Comparison of ENCODE assay signal across 13 cellular contexts in the genomic region with DNA sequence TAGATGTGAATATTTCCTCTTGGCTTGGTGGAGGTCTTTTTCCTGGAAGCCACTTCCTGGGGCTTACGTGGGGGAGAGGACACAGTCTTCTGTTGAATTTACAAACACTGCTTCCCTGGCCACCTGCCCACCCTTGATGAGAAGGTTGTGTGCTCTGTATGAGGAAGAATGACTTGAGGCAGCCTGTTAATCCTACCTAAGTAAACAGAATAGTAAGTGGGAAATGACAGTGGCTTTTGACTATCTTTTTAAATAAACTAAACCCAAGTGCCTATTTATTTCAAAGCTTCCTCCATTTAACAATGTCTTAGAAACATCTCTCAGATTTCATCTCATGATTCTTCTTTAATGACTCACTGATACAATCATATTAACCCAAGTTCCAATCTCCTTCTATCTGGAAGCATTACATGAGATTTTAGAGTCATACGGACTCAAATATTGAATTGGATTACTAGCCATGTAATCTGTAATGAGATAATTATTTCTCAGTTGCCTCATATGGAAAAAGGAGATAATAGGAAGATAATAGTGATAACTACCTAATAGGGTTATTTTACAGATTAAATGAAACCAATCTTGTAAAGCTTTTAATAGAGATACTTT.
DNase-seq lines count a peak whose midpoint lies in the region; ATAC-seq and TF ChIP-seq lines count a peak whose summit lies in the region.
"Had no signal": no experiment of that assay in that cellular context is flagged by ENCODE, and none has a peak within 500 bp of the region (broad histone marks: within the 10 kb centered on the region; RNA-seq: fewer than 3 reads in every experiment).

No MANE protein-coding gene starts in this region.

- H3K27me3 Mint-ChIP-seq in mesothelial cell of epicardium (ENCODE audit: low read depth) = no peaks in the 10 kb centered on the region
- H3K27me3 Mint-ChIP-seq in activated CD8-positive, alpha-beta T cell treated with anti-CD3 and anti-CD28 coated beads for 36 hours = peaks cover 8% of the 10 kb centered on the region

- in situ Hi-C loops in ACHN (cut with HindIII; ENCODE audit: low pct_ligation_motif_present, low pct_unique_long_range_greater_than_20kb, low sequenced_read_pairs) = no loop called here

- DNase-seq in AG09319 (ENCODE audit: extremely low read depth, low read depth) (peak; percentile 69), NCI-H1092 treated with DMSO at 0.1 percent for 48 hours (lab: John Stamatoyannopoulos, UW) (peak; percentile 67), choroid plexus epithelial cell (ENCODE audit: low read depth) (peak; percentile 79), mesothelial cell of epicardium (ENCODE audit: low spot score in 2 of 2, unreplicated experiment in 2 of 2) (no peak), ACHN (no peak)
- no peak for DNase-seq in activated CD8-positive, alpha-beta T cell treated with anti-CD3 and anti-CD28 coated beads for 36 hours
- DNase-seq: C1 segment of cervical spinal cord; GOT3; NCI-H226; stimulated activated naive CD4-positive, alpha-beta T cell treated with Interleukin-2 at 50 U/mL for 16 hours; T-helper 2 cell had no signal

- H3K9me3 Mint-ChIP-seq in mesothelial cell of epicardium = no peaks in the 10 kb centered on the region
- no peaks in the 10 kb centered on the region for H3K9me3 Mint-ChIP-seq in activated CD8-positive, alpha-beta T cell treated with anti-CD3 and anti-CD28 coated beads for 36 hours

- no peak overlapping the region for H3K4me3 ChIP-seq in choroid plexus epithelial cell (ENCODE audit: low read depth, low read length)

- H3K4me3 Mint-ChIP-seq in mesothelial cell of epicardium = no peak overlapping the region
- H3K4me3 Mint-ChIP-seq in activated CD8-positive, alpha-beta T cell treated with anti-CD3 and anti-CD28 coated beads for 36 hours = no peak overlapping the region

- H3K4me1 Mint-ChIP-seq in mesothelial cell of epicardium = peaks cover 32% of the 10 kb centered on the region
- H3K4me1 Mint-ChIP-seq in activated CD8-positive, alpha-beta T cell treated with anti-CD3 and anti-CD28 coated beads for 36 hours (ENCODE audit: low read depth) = no peaks in the 10 kb centered on the region

- POLR2A ChIA-PET in activated CD8-positive, alpha-beta T cell treated with anti-CD3 and anti-CD28 coated beads for 36 hours (lab: Charles Lee) = no interaction called here

- H3K36me3 Mint-ChIP-seq in mesothelial cell of epicardium = no peaks in the 10 kb centered on the region
- no peaks in the 10 kb centered on the region for H3K36me3 Mint-ChIP-seq in activated CD8-positive, alpha-beta T cell treated with anti-CD3 and anti-CD28 coated beads for 36 hours (ENCODE audit: low read depth)

- no peak for ATAC-seq in GM21381 (IDR thresholded peaks at IDR 0.05; ENCODE audit: unreplicated experiment)
- ATAC-seq in HG03354 (IDR thresholded peaks at IDR 0.05; ENCODE audit: poor library complexity, severe bottlenecking, unreplicated experiment) = no peak
- no peak for ATAC-seq in activated CD8-positive, alpha-beta T cell treated with anti-CD3 and anti-CD28 coated beads for 36 hours

- CTCF ChIA-PET in activated CD8-positive, alpha-beta T cell treated with anti-CD3 and anti-CD28 coated beads for 36 hours (lab: Charles Lee) = interaction anchor here (0.9 to 1.7 kb wide), 2 partner anchors 34 to 81 kb away, joined by 4 read pairs; no protein-coding TSS in a partner anchor

- TF ChIP-seq CTCF in AG09319 (IDR thresholded peaks at IDR 0.05; ENCODE audit: low read depth, low read length) = no peak
- no peak for TF ChIP-seq CTCF in choroid plexus epithelial cell (conservative IDR thresholded peaks at IDR 0.05; ENCODE audit: low read depth, low read length)
- TF ChIP-seq CTCF in mesothelial cell of epicardium (IDR thresholded peaks at IDR 0.05; ENCODE audit: unreplicated experiment) = no peak
- TF ChIP-seq CTCF in activated CD8-positive, alpha-beta T cell treated with anti-CD3 and anti-CD28 coated beads for 36 hours (IDR thresholded peaks at IDR 0.05) = no peak

- H3K27ac Mint-ChIP-seq in mesothelial cell of epicardium = peak overlapping the region; percentile 37
- H3K27ac Mint-ChIP-seq in activated CD8-positive, alpha-beta T cell treated with anti-CD3 and anti-CD28 coated beads for 36 hours = no peak overlapping the region

- intact Hi-C loops in activated CD8-positive, alpha-beta T cell treated with anti-CD3 and anti-CD28 coated beads for 36 hours (cut with micrococcal nuclease) = no loop called here

Comparison
In these comparisons a context has a peak if more than half of its experiments do, and no peak if none do; other contexts are left out.
1. DNase-seq: peak in AG09319 (single experiment), NCI-H1092 treated with DMSO at 0.1 percent for 48 hours (single experiment) and choroid plexus epithelial cell (single experiment); none in mesothelial cell of epicardium (0 of 2), ACHN (single experiment) and activated CD8-positive, alpha-beta T cell treated with anti-CD3 and anti-CD28 coated beads for 36 hours (single experiment).